1 cellular context compared by ENCODE assay signal in the genomic region with DNA sequence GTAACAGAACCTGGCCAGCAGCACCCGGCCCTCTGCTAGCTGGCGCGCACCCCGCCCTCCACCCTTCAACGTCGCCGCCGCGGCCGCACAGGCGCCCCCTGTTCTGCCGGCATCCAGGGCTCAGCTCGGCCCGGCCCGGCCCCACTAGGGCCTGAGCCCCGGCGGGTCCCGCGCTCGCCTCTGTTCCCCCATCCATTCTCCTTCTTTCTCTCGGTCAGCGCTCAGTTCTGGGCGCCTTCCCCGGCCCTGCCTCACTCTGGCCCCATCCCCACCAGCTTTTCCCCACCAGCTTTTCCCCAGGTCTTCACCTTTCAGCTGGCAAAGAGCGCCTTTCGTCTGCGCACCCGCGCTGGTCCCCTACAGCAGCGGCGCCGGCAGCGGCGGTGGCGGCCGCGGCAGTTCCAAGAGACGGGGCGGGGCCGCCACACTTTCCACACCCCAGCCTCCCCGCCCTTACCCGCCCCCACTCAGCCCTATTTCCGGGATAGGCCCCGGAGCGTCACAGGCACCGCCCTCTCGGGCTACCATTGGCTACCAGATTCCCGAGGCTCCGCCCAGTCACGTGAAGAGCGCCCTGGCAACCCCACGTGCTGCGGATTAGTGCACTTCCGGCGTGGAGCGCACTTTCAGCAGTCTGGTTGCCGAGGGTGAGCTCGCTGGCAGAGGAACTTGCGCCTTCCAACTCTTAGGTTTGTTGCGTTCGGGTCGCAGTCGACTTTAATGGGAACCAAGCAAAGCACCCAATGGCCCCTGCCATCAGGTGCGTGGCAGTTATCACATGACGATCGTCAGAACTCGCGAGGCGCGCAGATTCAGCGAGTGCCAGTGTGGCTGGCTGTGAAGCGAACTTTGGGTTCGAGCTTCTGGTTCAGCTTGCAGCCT.
TF ChIP-seq lines count a peak whose summit lies in the region.

A gene (minus strand): TSS at position 403 of the 882 bp plus-strand sequence. CDS start 831 bp downstream, outside the sequence.

TF ChIP-seq in HepG2, 621 proteins besides CTCF, POLR2A, EP300 and RAD21 (continued from another document):
- TF ChIP-seq CEBPB (IDR thresholded peaks at IDR 0.05; ENCODE audit: borderline replicate concordance, low read depth, low read length) (no peak), ZZZ3 (CRISPR knock-in tag; IDR thresholded peaks at IDR 0.05; ENCODE audit: borderline replicate concordance) (no peak), DNMT3B (CRISPR knock-in tag; conservative IDR thresholded peaks at IDR 0.05) (no peak), PITX1 (CRISPR knock-in tag; IDR thresholded peaks at IDR 0.05) (peak; percentile 99), NKX3-1 (CRISPR knock-in tag; IDR thresholded peaks at IDR 0.05) (0 out of 2 replicates have a peak, but pooled peaks have one; percentile 35), REPIN1 (CRISPR knock-in tag; IDR thresholded peaks at IDR 0.05; ENCODE audit: borderline replicate concordance, low read depth) (0 out of 2 replicates have a peak, but pooled peaks have one; percentile 41), LCORL (IDR thresholded peaks at IDR 0.05) (no peak), LCORL (CRISPR knock-in tag; IDR thresholded peaks at IDR 0.05) (no peak), CREB1 (IDR thresholded peaks at IDR 0.05) (0 out of 2 replicates have a peak, but pooled peaks have one; percentile 37), CREB1 (CRISPR knock-in tag; IDR thresholded peaks at IDR 0.05) (peak; percentile 67)
- TF ChIP-seq, protein P1, sequence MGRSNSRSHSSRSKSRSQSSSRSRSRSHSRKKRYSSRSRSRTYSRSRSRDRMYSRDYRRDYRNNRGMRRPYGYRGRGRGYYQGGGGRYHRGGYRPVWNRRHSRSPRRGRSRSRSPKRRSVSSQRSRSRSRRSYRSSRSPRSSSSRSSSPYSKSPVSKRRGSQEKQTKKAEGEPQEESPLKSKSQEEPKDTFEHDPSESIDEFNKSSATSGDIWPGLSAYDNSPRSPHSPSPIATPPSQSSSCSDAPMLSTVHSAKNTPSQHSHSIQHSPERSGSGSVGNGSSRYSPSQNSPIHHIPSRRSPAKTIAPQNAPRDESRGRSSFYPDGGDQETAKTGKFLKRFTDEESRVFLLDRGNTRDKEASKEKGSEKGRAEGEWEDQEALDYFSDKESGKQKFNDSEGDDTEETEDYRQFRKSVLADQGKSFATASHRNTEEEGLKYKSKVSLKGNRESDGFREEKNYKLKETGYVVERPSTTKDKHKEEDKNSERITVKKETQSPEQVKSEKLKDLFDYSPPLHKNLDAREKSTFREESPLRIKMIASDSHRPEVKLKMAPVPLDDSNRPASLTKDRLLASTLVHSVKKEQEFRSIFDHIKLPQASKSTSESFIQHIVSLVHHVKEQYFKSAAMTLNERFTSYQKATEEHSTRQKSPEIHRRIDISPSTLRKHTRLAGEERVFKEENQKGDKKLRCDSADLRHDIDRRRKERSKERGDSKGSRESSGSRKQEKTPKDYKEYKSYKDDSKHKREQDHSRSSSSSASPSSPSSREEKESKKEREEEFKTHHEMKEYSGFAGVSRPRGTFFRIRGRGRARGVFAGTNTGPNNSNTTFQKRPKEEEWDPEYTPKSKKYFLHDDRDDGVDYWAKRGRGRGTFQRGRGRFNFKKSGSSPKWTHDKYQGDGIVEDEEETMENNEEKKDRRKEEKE (IDR thresholded peaks at IDR 0.05), result no peak
- TF ChIP-seq, protein P2, sequence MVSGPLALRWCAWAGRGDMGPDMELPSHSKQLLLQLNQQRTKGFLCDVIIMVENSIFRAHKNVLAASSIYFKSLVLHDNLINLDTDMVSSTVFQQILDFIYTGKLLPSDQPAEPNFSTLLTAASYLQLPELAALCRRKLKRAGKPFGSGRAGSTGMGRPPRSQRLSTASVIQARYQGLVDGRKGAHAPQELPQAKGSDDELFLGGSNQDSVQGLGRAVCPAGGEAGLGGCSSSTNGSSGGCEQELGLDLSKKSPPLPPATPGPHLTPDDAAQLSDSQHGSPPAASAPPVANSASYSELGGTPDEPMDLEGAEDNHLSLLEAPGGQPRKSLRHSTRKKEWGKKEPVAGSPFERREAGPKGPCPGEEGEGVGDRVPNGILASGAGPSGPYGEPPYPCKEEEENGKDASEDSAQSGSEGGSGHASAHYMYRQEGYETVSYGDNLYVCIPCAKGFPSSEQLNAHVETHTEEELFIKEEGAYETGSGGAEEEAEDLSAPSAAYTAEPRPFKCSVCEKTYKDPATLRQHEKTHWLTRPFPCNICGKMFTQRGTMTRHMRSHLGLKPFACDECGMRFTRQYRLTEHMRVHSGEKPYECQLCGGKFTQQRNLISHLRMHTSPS (CRISPR knock-in tag; IDR thresholded peaks at IDR 0.05; ENCODE audit: low read depth), result no peak
- TF ChIP-seq, protein P3, sequence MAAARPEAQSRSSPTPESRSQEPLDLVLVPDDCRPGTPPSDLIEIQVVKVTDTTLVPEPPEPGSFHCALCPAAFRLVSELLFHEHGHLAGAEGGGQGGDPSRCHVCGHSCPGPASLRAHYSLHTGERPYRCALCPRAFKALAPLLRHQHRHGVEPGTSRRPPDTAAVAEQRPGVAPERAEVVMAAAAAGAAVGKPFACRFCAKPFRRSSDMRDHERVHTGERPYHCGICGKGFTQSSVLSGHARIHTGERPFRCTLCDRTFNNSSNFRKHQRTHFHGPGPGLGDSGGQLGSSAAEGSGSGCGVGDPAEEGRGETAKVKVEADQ (CRISPR knock-in tag; IDR thresholded peaks at IDR 0.05; ENCODE audit: borderline replicate concordance), result no peak
TF ChIP-seq in HepG2: peak in this region for 219.
